In the genomic region with DNA sequence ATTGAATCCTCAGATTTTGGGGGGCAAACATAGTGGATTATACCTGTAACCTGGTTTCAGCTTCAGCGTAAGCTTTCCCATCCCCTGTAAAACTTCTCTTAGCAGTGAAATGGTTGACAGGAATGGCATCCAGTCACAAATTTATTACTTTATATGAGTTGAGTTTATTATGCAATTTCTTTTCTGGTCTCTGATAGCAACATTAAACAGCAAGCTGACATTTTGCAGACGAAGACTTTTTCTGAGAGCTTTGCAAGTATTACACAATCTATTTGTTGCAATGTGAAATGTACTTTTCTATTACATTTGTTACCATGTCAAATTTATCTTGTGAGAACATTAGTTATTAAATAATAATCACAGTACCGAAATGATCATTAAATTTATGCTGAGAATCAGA, we compare ENCODE assay signal across 8 cellular contexts.
DNase-seq lines count a peak whose midpoint lies in the region; ATAC-seq lines count a peak whose summit lies in the region.

No MANE protein-coding gene starts in this region.

- no peak for ATAC-seq in natural killer cell treated with Interleukin-12 subunit alpha and Interleukin-12 subunit beta and Interleukin-15 and Interleukin-18, amount 100 ng/mL, for 72 hours
- no peak for ATAC-seq in HG02884 (IDR thresholded peaks at IDR 0.05; ENCODE audit: unreplicated experiment)

- peak overlapping the region in 5 of 7 donors; percentile 23 to 97 (median 94) for H3K4me3 Mint-ChIP-seq in CD8-positive, alpha-beta memory T cell
- peak overlapping the region; percentile 99 for H3K4me3 Mint-ChIP-seq in natural killer cell treated with Interleukin-12 subunit alpha and Interleukin-12 subunit beta and Interleukin-15 and Interleukin-18, amount 100 ng/mL, for 72 hours

- H3K4me3 ChIP-seq in CD8-positive, alpha-beta memory T cell (ENCODE audit: low read length), result peak overlapping the region; percentile 80
- peak overlapping the region; percentile 63 for H3K4me3 ChIP-seq in MG63
- H3K4me3 ChIP-seq in ectodermal cell (ENCODE audit: insufficient read depth, low read depth, low read length), result peak overlapping the region; percentile 62

- peaks cover 8% of the 10 kb centered on the region for H3K4me1 ChIP-seq in CD8-positive, alpha-beta memory T cell (ENCODE audit: insufficient read depth, low read length)
- H3K4me1 ChIP-seq in ectodermal cell (ENCODE audit: control insufficient read depth, insufficient read depth, low read length), result no peaks in the 10 kb centered on the region

- H3K36me3 ChIP-seq in CD8-positive, alpha-beta memory T cell (ENCODE audit: insufficient read depth, low read length), result no peaks in the 10 kb centered on the region
- H3K36me3 ChIP-seq in MG63 (no peaks in the 10 kb centered on the region), ectodermal cell (ENCODE audit: control insufficient read depth, insufficient read depth, low read length) (no peaks in the 10 kb centered on the region)

- H3K27me3 Mint-ChIP-seq in CD8-positive, alpha-beta memory T cell, result peaks cover 0 to 2% of the 10 kb centered on the region in 2 donors
- H3K27me3 Mint-ChIP-seq in natural killer cell treated with Interleukin-12 subunit alpha and Interleukin-12 subunit beta and Interleukin-15 and Interleukin-18, amount 100 ng/mL, for 72 hours, result peaks cover 9 to 12% of the 10 kb centered on the region in 2 donors

- CTCF ChIA-PET in CD8-positive, alpha-beta memory T cell (lab: Charles Lee), result no interaction called here

- H3K27ac ChIP-seq in CD8-positive, alpha-beta memory T cell (ENCODE audit: low read depth, low read length), result no peak overlapping the region
- H3K27ac ChIP-seq in ectodermal cell (ENCODE audit: insufficient read depth, low read depth, low read length, poor library complexity, severe bottlenecking), result no peak overlapping the region

- no peaks in the 10 kb centered on the region for H3K9me3 ChIP-seq in CD8-positive, alpha-beta memory T cell (ENCODE audit: low read length)
- no peaks in the 10 kb centered on the region for H3K9me3 ChIP-seq in MG63
- H3K9me3 ChIP-seq in ectodermal cell (ENCODE audit: control insufficient read depth, low read length), result no peaks in the 10 kb centered on the region

- H3K27ac Mint-ChIP-seq in CD8-positive, alpha-beta memory T cell, result peak overlapping the region in 3 of 8 donors; percentile 19 to 88 (median 70)
- H3K27ac Mint-ChIP-seq in natural killer cell treated with Interleukin-12 subunit alpha and Interleukin-12 subunit beta and Interleukin-15 and Interleukin-18, amount 100 ng/mL, for 72 hours, result peak overlapping the region; percentile 98 to 100

- 80 to 83% methylated on average over 1 to 3 of the region's 3 CpGs for WGBS in ectodermal cell, 2 experiments

- no peak for DNase-seq in CD8-positive, alpha-beta memory T cell
- DNase-seq in MG63, result no peak
- DNase-seq in natural killer cell treated with Interleukin-12 subunit alpha and Interleukin-12 subunit beta and Interleukin-15 and Interleukin-18, amount 100 ng/mL, for 72 hours (ENCODE audit: low spot score), result no peak
- no peak for DNase-seq in DMS79 treated with DMSO at 0.1 percent for 48 hours (lab: John Stamatoyannopoulos, UW)
- DNase-seq in HK-2 (ENCODE audit: unreplicated experiment), result no peak
- no peak for DNase-seq in NCI-H82 treated with DMSO at 0.1 percent for 48 hours (lab: John Stamatoyannopoulos, UW; ENCODE audit: unreplicated experiment)

- POLR2A ChIA-PET in CD8-positive, alpha-beta memory T cell (lab: Charles Lee), result no interaction called here

- H3K36me3 Mint-ChIP-seq in CD8-positive, alpha-beta memory T cell, result peaks cover 0 to 20% (median 4%) of the 10 kb centered on the region in 3 donors
- no peaks in the 10 kb centered on the region for H3K36me3 Mint-ChIP-seq in natural killer cell treated with Interleukin-12 subunit alpha and Interleukin-12 subunit beta and Interleukin-15 and Interleukin-18, amount 100 ng/mL, for 72 hours

- H3K9me3 Mint-ChIP-seq in CD8-positive, alpha-beta memory T cell, result no peaks in the 10 kb centered on the region
- no peaks in the 10 kb centered on the region for H3K9me3 Mint-ChIP-seq in natural killer cell treated with Interleukin-12 subunit alpha and Interleukin-12 subunit beta and Interleukin-15 and Interleukin-18, amount 100 ng/mL, for 72 hours

- H3K4me1 Mint-ChIP-seq in CD8-positive, alpha-beta memory T cell, result peaks cover 28 to 50% (median 41%) of the 10 kb centered on the region in 3 donors
- peaks cover 8 to 16% of the 10 kb centered on the region in 2 donors for H3K4me1 Mint-ChIP-seq in natural killer cell treated with Interleukin-12 subunit alpha and Interleukin-12 subunit beta and Interleukin-15 and Interleukin-18, amount 100 ng/mL, for 72 hours (ENCODE audit: low read depth in 2 of 2)

- H3K27me3 ChIP-seq in CD8-positive, alpha-beta memory T cell (ENCODE audit: insufficient read depth, low read length, poor library complexity, severe bottlenecking), result no peaks in the 10 kb centered on the region
- no peaks in the 10 kb centered on the region for H3K27me3 ChIP-seq in MG63
- H3K27me3 ChIP-seq in ectodermal cell (ENCODE audit: control insufficient read depth, insufficient read depth, low read length, poor library complexity, severe bottlenecking), result no peaks in the 10 kb centered on the region
